In genomic region chr17:494601-495195, GRCh38 we compare ENCODE assay signal across 14 cellular contexts.
"Had no signal": no experiment of that assay in that cellular context is flagged by ENCODE, and none has a peak within 500 bp of the region (broad histone marks: within the 10 kb centered on the region; RNA-seq: fewer than 3 reads in every experiment).

No MANE protein-coding gene starts in this region.

- H3K79me2 ChIP-seq: hepatocyte had no signal

- H3K9me3 Mint-ChIP-seq: activated naive CD8-positive, alpha-beta T cell treated with anti-CD3 and anti-CD28 coated beads for 36 hours; activated T-helper 1 cell treated with anti-CD3 and anti-CD28 coated beads, Interleukin-12 subunit alpha, Interleukin-12 subunit beta, Interleukin-2, Interleukin-4 antibody, amounts not matched to agents 30 ng/mL and 10 ng/mL and 1 ng/mL, durations not matched to agents 14 hours and 24 hours and 36 hours; dendritic cell treated with granulocyte-macrophage colony-stimulating factor and Interleukin-4, amounts not matched to agents 40 ng/mL and 50 ng/mL, for 4 days; effector memory CD8-positive, alpha-beta T cell; natural killer cell had no signal

- H3K27ac Mint-ChIP-seq: activated naive CD8-positive, alpha-beta T cell treated with anti-CD3 and anti-CD28 coated beads for 36 hours; activated T-helper 1 cell treated with anti-CD3 and anti-CD28 coated beads, Interleukin-12 subunit alpha, Interleukin-12 subunit beta, Interleukin-2, Interleukin-4 antibody, amounts not matched to agents 30 ng/mL and 10 ng/mL and 1 ng/mL, durations not matched to agents 14 hours and 24 hours and 36 hours; dendritic cell treated with granulocyte-macrophage colony-stimulating factor and Interleukin-4, amounts not matched to agents 40 ng/mL and 50 ng/mL, for 4 days; effector memory CD8-positive, alpha-beta T cell; natural killer cell had no signal

- ATAC-seq: effector memory CD8-positive, alpha-beta T cell; mucosa of descending colon; natural killer cell; upper lobe of right lung had no signal

- H3K27me3 ChIP-seq: testis, upper lobe of right lung had no signal

- H3K4me3 ChIP-seq: hepatocyte, mucosa of descending colon, testis, upper lobe of right lung had no signal

- DNase-seq: activated CD4-positive, CD25-positive, alpha-beta regulatory T cell treated with anti-CD3 and anti-CD28 coated beads, Interleukin-2, amount 50 U/mL, for 72 hours; activated gamma-delta T cell treated with Interleukin-2 at 50 U/mL for 16 hours; activated naive CD8-positive, alpha-beta T cell treated with anti-CD3 and anti-CD28 coated beads for 36 hours; amniotic stem cell; effector memory CD8-positive, alpha-beta T cell; mesenchymal stem cell; mucosa of descending colon; natural killer cell; stimulated activated CD4-positive, alpha-beta T cell treated with anti-CD3 and anti-CD28 coated beads, Interleukin-2, amount 100 ng/mL, for 24 hours; testis; upper lobe of right lung had no signal

- H3K36me3 ChIP-seq: upper lobe of right lung had no signal

- H2AFZ ChIP-seq: hepatocyte had no signal

- H3K36me3 Mint-ChIP-seq: activated naive CD8-positive, alpha-beta T cell treated with anti-CD3 and anti-CD28 coated beads for 36 hours; natural killer cell had no signal

- H3K4me2 ChIP-seq: hepatocyte had no signal

- H3K27ac ChIP-seq: hepatocyte, testis, upper lobe of right lung had no signal

- H3K27me3 Mint-ChIP-seq: activated naive CD8-positive, alpha-beta T cell treated with anti-CD3 and anti-CD28 coated beads for 36 hours had no signal

- H3K9me3 ChIP-seq: mucosa of descending colon, testis, upper lobe of right lung had no signal

- H3K4me3 Mint-ChIP-seq: activated naive CD8-positive, alpha-beta T cell treated with anti-CD3 and anti-CD28 coated beads for 36 hours; activated T-helper 1 cell treated with anti-CD3 and anti-CD28 coated beads, Interleukin-12 subunit alpha, Interleukin-12 subunit beta, Interleukin-2, Interleukin-4 antibody, amounts not matched to agents 30 ng/mL and 10 ng/mL and 1 ng/mL, durations not matched to agents 14 hours and 24 hours and 36 hours; dendritic cell treated with granulocyte-macrophage colony-stimulating factor and Interleukin-4, amounts not matched to agents 40 ng/mL and 50 ng/mL, for 4 days; effector memory CD8-positive, alpha-beta T cell; natural killer cell had no signal
